Comparison of ENCODE assay signal across 24 cellular contexts in genomic region chr9:97124256-97124655, GRCh38.
DNase-seq lines count a peak whose midpoint lies in the region; ATAC-seq and TF ChIP-seq lines count a peak whose summit lies in the region.
"Had no signal": no experiment of that assay in that cellular context is flagged by ENCODE, and none has a peak within 500 bp of the region (broad histone marks: within the 10 kb centered on the region; RNA-seq: fewer than 3 reads in every experiment).

No MANE protein-coding gene starts in this region.

- H2BK15ac ChIP-seq in H9 (ENCODE audit: low read depth, low read length) = no peak overlapping the region
- no peak overlapping the region for H2BK15ac ChIP-seq in mesendoderm (replicated peaks; ENCODE audit: low read depth)

- H3K4me3 ChIP-seq in mesendoderm (ENCODE audit: low read length) (no peak overlapping the region), psoas muscle (no peak overlapping the region)
- H3K4me3 ChIP-seq: BLaER1, GM12878 had no signal

- H3K14ac ChIP-seq in H9 (ENCODE audit: insufficient read depth, low read length) = no peak overlapping the region

- H3K56ac ChIP-seq in H9 (ENCODE audit: insufficient read length, low read depth, low read length) = no peak overlapping the region
- peak overlapping the region; percentile 15 for H3K56ac ChIP-seq in mesendoderm (ENCODE audit: low read length)

- WGBS in H9 (ENCODE audit: extremely low coverage, insufficient read length, low lambda C conversion rate) = no CpG with 5 or more reads among the region's 4 CpGs
- no CpG with 5 or more reads among the region's 4 CpGs for WGBS in mesendoderm (ENCODE audit: extremely low coverage, insufficient coverage, low lambda C conversion rate)
- WGBS in psoas muscle, 3 donors = 67 to 83% (median 79%) methylated on average over 4 of the region's 4 CpGs

- no peak overlapping the region for H2BK12ac ChIP-seq in H9 (ENCODE audit: insufficient read length, low read depth, low read length)

- H3K4me3 Mint-ChIP-seq in H9 (no peak overlapping the region), WTC11 (no peak overlapping the region)
- H3K4me3 Mint-ChIP-seq: CD14-positive monocyte; CD4-positive, alpha-beta memory T cell; CD4-positive, CD25-positive, alpha-beta regulatory T cell; CD8-positive, alpha-beta memory T cell had no signal

- H3K18ac ChIP-seq in H9 (ENCODE audit: insufficient read length, low read depth, low read length) = no peak overlapping the region
- H3K18ac ChIP-seq in mesendoderm (ENCODE audit: low read length) = no peak overlapping the region

- peaks cover 55 to 96% (median 91%) of the 10 kb centered on the region in 3 experiments for H3K36me3 Mint-ChIP-seq in H9 (ENCODE audit: insufficient read depth in 1 of 3, low read depth in 3 of 3)
- H3K36me3 Mint-ChIP-seq in WTC11 = peaks cover 84% of the 10 kb centered on the region
- H3K36me3 Mint-ChIP-seq: CD14-positive monocyte had no signal

- H2BK5ac ChIP-seq in H9 (ENCODE audit: insufficient read length, low read length) (no peak overlapping the region), mesendoderm (ENCODE audit: low read length) (no peak overlapping the region)

- no peak overlapping the region for H4K8ac ChIP-seq in H9 (replicated peaks; ENCODE audit: insufficient read length, low read depth, low read length)
- H4K8ac ChIP-seq in mesendoderm (ENCODE audit: low read depth, low read length) = no peak overlapping the region

- H3K4ac ChIP-seq in H9 (ENCODE audit: low read depth, low read length) (no peak overlapping the region), mesendoderm (ENCODE audit: low read depth, low read length) (no peak overlapping the region)

- no peak overlapping the region for H2AFZ ChIP-seq in H9 (ENCODE audit: low read length)

- H3K27ac Mint-ChIP-seq in H9 (peak overlapping the region in 2 of 3 experiments; percentile 74 to 81; a peak in 4 of 7 replicates), WTC11 (peak overlapping the region; percentile 84)
- H3K27ac Mint-ChIP-seq: CD4-positive, alpha-beta memory T cell; CD4-positive, CD25-positive, alpha-beta regulatory T cell had no signal

- H2AK5ac ChIP-seq in H9 (ENCODE audit: insufficient read length, low read length) = no peak overlapping the region
- H2AK5ac ChIP-seq in mesendoderm (ENCODE audit: low read length) = no peak overlapping the region

- no peak overlapping the region for H4K91ac ChIP-seq in H9 (ENCODE audit: insufficient read length, low read depth, low read length)

- intact Hi-C loops in psoas muscle (cut with DNase I) = no loop called here

- H4K5ac ChIP-seq in H9 (ENCODE audit: insufficient read length, low read depth, low read length) (no peak overlapping the region), mesendoderm (ENCODE audit: low read length) (no peak overlapping the region)

- H3K79me2 ChIP-seq in H9 (ENCODE audit: insufficient read depth, low read length) (no peaks in the 10 kb centered on the region; the same call in 1 of the 2 replicates), mesendoderm (ENCODE audit: control insufficient read depth, insufficient read depth, low read length) (no peaks in the 10 kb centered on the region)

- H3K79me1 ChIP-seq in H9 (ENCODE audit: insufficient read depth, low read depth, low read length, poor library complexity, severe bottlenecking) (peaks cover 3% of the 10 kb centered on the region), mesendoderm (ENCODE audit: low read length) (no peaks in the 10 kb centered on the region)

- H3K23me2 ChIP-seq in H9 (ENCODE audit: insufficient read length, low read depth, low read length, poor library complexity, severe bottlenecking) = no peaks in the 10 kb centered on the region

- DNase-seq in H9 (no peak), WTC11 (ENCODE audit: low spot score) (no peak), mesendoderm (peak; percentile 29), NOMO-1 treated with DMSO at 0.1 percent for 48 hours (lab: John Stamatoyannopoulos, UW; ENCODE audit: unreplicated experiment) (no peak), psoas muscle (no peak)
- DNase-seq: 8988T; ACHN; BE2C; C1 segment of cervical spinal cord; CD4-positive, alpha-beta memory T cell; CD4-positive, CD25-positive, alpha-beta regulatory T cell; CD8-positive, alpha-beta memory T cell; COR-L47; DMS 273 treated with DMSO at 0.1 percent for 48 hours; DMS153; DMS53; DMS79; DND-41; EL; GDM1 had no signal

- no peaks in the 10 kb centered on the region for H3K27me3 ChIP-seq in H9 (ENCODE audit: insufficient read depth, low read length)
- H3K27me3 ChIP-seq in mesendoderm (ENCODE audit: insufficient read depth, low read length, poor library complexity) = no peaks in the 10 kb centered on the region
- H3K27me3 ChIP-seq in psoas muscle (ENCODE audit: insufficient read depth in 3 of 3, low read length in 2 of 3) = peaks cover 0 to under 1% (median 0%) of the 10 kb centered on the region in 3 donors
- H3K27me3 ChIP-seq: BE2C, BLaER1 had no signal

- H2BK120ac ChIP-seq in H9 (ENCODE audit: low read depth, low read length, poor library complexity, severe bottlenecking) = no peak overlapping the region
- H2BK120ac ChIP-seq in mesendoderm (ENCODE audit: low read depth, low read length) = no peak overlapping the region

- H3K9me3 Mint-ChIP-seq in H9 (no peaks in the 10 kb centered on the region; a peak in 1 of 5 replicates), WTC11 (peaks cover 9% of the 10 kb centered on the region; the same call in 1 of the 2 replicates)

- peak; percentile 62 for ATAC-seq in WTC11
- no peak for ATAC-seq in SK-N-SH treated with all-trans-retinoic acid at 6 μM for 48 hours
- ATAC-seq in psoas muscle = no peak
- ATAC-seq: GM12878 had no signal

- no peaks in the 10 kb centered on the region for H3K27me3 Mint-ChIP-seq in H9 (ENCODE audit: low read depth)
- no peaks in the 10 kb centered on the region for H3K27me3 Mint-ChIP-seq in WTC11 (ENCODE audit: low read depth)
- H3K27me3 Mint-ChIP-seq: CD4-positive, alpha-beta memory T cell; CD4-positive, CD25-positive, alpha-beta regulatory T cell; CD8-positive, alpha-beta memory T cell had no signal

- no peaks in the 10 kb centered on the region for H3K9me3 ChIP-seq in H9 (ENCODE audit: control insufficient read depth, low read depth, low read length)
- H3K9me3 ChIP-seq in psoas muscle = no peaks in the 10 kb centered on the region
- H3K9me3 ChIP-seq: BE2C had no signal

- no peak overlapping the region for H3K9ac ChIP-seq in H9 (ENCODE audit: extremely low read depth, insufficient read length, low read length)
- H3K9ac ChIP-seq in mesendoderm (ENCODE audit: low read length) = no peak overlapping the region
- H3K9ac ChIP-seq: BLaER1 had no signal

- no peak overlapping the region for H3K27ac ChIP-seq in H9 (ENCODE audit: insufficient read length, low read depth, low read length)
- H3K27ac ChIP-seq in mesendoderm (ENCODE audit: low read depth, low read length) = no peak overlapping the region
- no peak overlapping the region for H3K27ac ChIP-seq in psoas muscle
- H3K27ac ChIP-seq: BLaER1 had no signal

- H3K36me3 ChIP-seq in mesendoderm (ENCODE audit: control insufficient read depth, insufficient read depth, low read length) (no peaks in the 10 kb centered on the region), psoas muscle (ENCODE audit: insufficient read depth in 1 of 2, low read depth in 1 of 2) (no peaks in the 10 kb centered on the region)
- H3K36me3 ChIP-seq: BE2C, BLaER1 had no signal

- H3K4me1 ChIP-seq in H9 (ENCODE audit: insufficient read depth, low read length) = no peaks in the 10 kb centered on the region
- H3K4me1 ChIP-seq in mesendoderm (ENCODE audit: control insufficient read depth, low read depth, low read length) = no peaks in the 10 kb centered on the region
- no peaks in the 10 kb centered on the region for H3K4me1 ChIP-seq in psoas muscle
- H3K4me1 ChIP-seq: BE2C, BLaER1 had no signal

- no peak overlapping the region for H3K23ac ChIP-seq in H9 (ENCODE audit: insufficient read length, low read depth, low read length)
- no peak overlapping the region for H3K23ac ChIP-seq in mesendoderm (ENCODE audit: low read length)

- no peak overlapping the region for H3T11ph ChIP-seq in H9 (ENCODE audit: low read length)

- TF ChIP-seq CTCF in H9 (conservative IDR thresholded peaks at IDR 0.05) = no peak
- no peak for TF ChIP-seq CTCF in WTC11 (IDR thresholded peaks at IDR 0.05)
- TF ChIP-seq CTCF in psoas muscle (IDR thresholded peaks at IDR 0.05) = no peak

- H4K20me1 ChIP-seq in H9 (ENCODE audit: control insufficient read depth, insufficient read depth, insufficient read length) = no peaks in the 10 kb centered on the region
- H4K20me1 ChIP-seq: BLaER1 had no signal

- H3K4me1 Mint-ChIP-seq in H9 (peaks cover 6% of the 10 kb centered on the region in 2 experiments; a peak in 3 of 4 replicates), WTC11 (peaks cover 9% of the 10 kb centered on the region)
- H3K4me1 Mint-ChIP-seq: CD4-positive, alpha-beta memory T cell; CD4-positive, CD25-positive, alpha-beta regulatory T cell; CD8-positive, alpha-beta memory T cell had no signal

- CTCF ChIA-PET in WTC11 (lab: Charles Lee) = no interaction called here

- H3K4me2 ChIP-seq in H9 (ENCODE audit: insufficient read depth, insufficient read length, low read length) = no peak overlapping the region
- H3K4me2 ChIP-seq in mesendoderm (ENCODE audit: low read length) = no peak overlapping the region
- H3K4me2 ChIP-seq: BLaER1 had no signal

- POLR2A ChIA-PET in WTC11 (lab: Charles Lee) = no interaction called here

- H2BK20ac ChIP-seq in H9 (ENCODE audit: low read depth, low read length, poor library complexity, severe bottlenecking) = no peak overlapping the region

TF ChIP-seq in WTC11, 78 proteins besides CTCF, POLR2A, EP300 and RAD21 (continues in another document):
- TF ChIP-seq USF1 (CRISPR knock-in tag; IDR thresholded peaks at IDR 0.05) = no peak

TF ChIP-seq in SK-N-SH treated with all-trans-retinoic acid at 6 μM for 48 hours, 23 proteins besides CTCF, POLR2A, EP300 and RAD21 (continues in another document):
- TF ChIP-seq PATZ1 (CRISPR knock-in tag; IDR thresholded peaks at IDR 0.05; ENCODE audit: borderline replicate concordance) = no peak
- no peak for TF ChIP-seq GLIS3 (CRISPR knock-in tag; IDR thresholded peaks at IDR 0.05)
- no peak for TF ChIP-seq BACH2 (CRISPR knock-in tag; IDR thresholded peaks at IDR 0.05; ENCODE audit: borderline replicate concordance)
- no peak for TF ChIP-seq ESRRG (CRISPR knock-in tag; IDR thresholded peaks at IDR 0.05)
- TF ChIP-seq ZFP30 (CRISPR knock-in tag; IDR thresholded peaks at IDR 0.05) = no peak
